ENCODE assay signal across 13 cellular contexts in genomic region chr3:109803274-109803673, GRCh38.
DNase-seq lines count a peak whose midpoint lies in the region; ATAC-seq and TF ChIP-seq lines count a peak whose summit lies in the region.
"Had no signal": no experiment of that assay in that cellular context is flagged by ENCODE, and none has a peak within 500 bp of the region (broad histone marks: within the 10 kb centered on the region; RNA-seq: fewer than 3 reads in every experiment).

No MANE protein-coding gene starts in this region.

- no peak for TF ChIP-seq POLR2A in heart left ventricle (IDR thresholded peaks at IDR 0.05)

- DNase-seq in cardiac muscle cell (ENCODE audit: low read depth in 1 of 2, low spot score in 1 of 2): peak in 1 of 2 donors; percentile 8
- DNase-seq in heart left ventricle: no peak
- DNase-seq in PC-3: peak; percentile 55
- no peak for DNase-seq in fibroblast of pulmonary artery (ENCODE audit: low read depth)
- DNase-seq in type B pancreatic cell (ENCODE audit: extremely low spot score, unreplicated experiment): no peak
- DNase-seq in activated naive CD8-positive, alpha-beta T cell treated with anti-CD3 and anti-CD28 coated beads for 36 hours: no peak
- no peak for DNase-seq in NK-92 treated with Interleukin-12 subunit alpha and Interleukin-12 subunit beta, amount 100 ng/mL, for 24 hours (lab: John Stamatoyannopoulos, UW)
- DNase-seq: activated CD4-positive, alpha-beta T cell treated with anti-CD3 and anti-CD28 coated beads for 4 hours; NCI-H2081 treated with DMSO at 0.1 percent for 48 hours; Right ventricle myocardium superior had no signal

- no TSS peak for BruUV-seq in PC-3 (replicated peaks; lab: Mats Ljungman, UMichigan)

- CTCF ChIA-PET in PC-3 (lab: Charles Lee): interaction anchor here (0.5 kb wide), 1 partner anchor 1302 kb away, joined by 5 read pairs; no protein-coding TSS in a partner anchor

- H3F3A ChIP-seq in PC-3 (ENCODE audit: low read length, unreplicated experiment): peaks cover 6% of the 10 kb centered on the region

- H3K9me2 ChIP-seq in PC-3 (replicated peaks; ENCODE audit: low read length): no peaks in the 10 kb centered on the region

- H3K27ac ChIP-seq in cardiac muscle cell: no peak overlapping the region
- H3K27ac ChIP-seq in heart left ventricle: no peak overlapping the region
- H3K27ac ChIP-seq in PC-3 (ENCODE audit: low read length): no peak overlapping the region
- H3K27ac ChIP-seq: suprapubic skin had no signal

- H3K27me3 ChIP-seq in cardiac muscle cell: no peaks in the 10 kb centered on the region
- H3K27me3 ChIP-seq in heart left ventricle: no peaks in the 10 kb centered on the region
- H3K27me3 ChIP-seq in PC-3 (ENCODE audit: low read length): no peaks in the 10 kb centered on the region
- H3K27me3 ChIP-seq: suprapubic skin had no signal

- no peak overlapping the region for H3K4me3 Mint-ChIP-seq in type B pancreatic cell
- no peak overlapping the region for H3K4me3 Mint-ChIP-seq in activated naive CD8-positive, alpha-beta T cell treated with anti-CD3 and anti-CD28 coated beads for 36 hours

- H3K9ac ChIP-seq in PC-3 (ENCODE audit: low read length): no peak overlapping the region

- ATAC-seq in heart left ventricle: no peak
- ATAC-seq in PC-3: peak; percentile 39
- no peak for ATAC-seq in HG03565 (IDR thresholded peaks at IDR 0.05; ENCODE audit: unreplicated experiment)
- ATAC-seq: activated naive CD4-positive, alpha-beta T cell treated with anti-CD3 and anti-CD28 coated beads, Interleukin-2, amount 50 U/mL, for 72 hours had no signal

- no peaks in the 10 kb centered on the region for H4K20me1 ChIP-seq in PC-3 (ENCODE audit: low read length)

- 82 to 86% (median 84%) methylated on average over 6 of the region's 6 CpGs for WGBS in heart left ventricle, 4 donors

- H3K4me2 ChIP-seq in PC-3 (ENCODE audit: low read length): no peak overlapping the region

- intact Hi-C loops in heart left ventricle (cut with DNase I) (no loop called here), PC-3 (cut with micrococcal nuclease) (loop anchor here (10.0 kb wide), 2 partner anchors 512 to 1272 kb away; partner anchors contain the start of gene NECTIN3)

- no peaks in the 10 kb centered on the region for H3K27me3 Mint-ChIP-seq in type B pancreatic cell
- no peaks in the 10 kb centered on the region for H3K27me3 Mint-ChIP-seq in activated naive CD8-positive, alpha-beta T cell treated with anti-CD3 and anti-CD28 coated beads for 36 hours

- H3K36me3 ChIP-seq in cardiac muscle cell (no peaks in the 10 kb centered on the region), heart left ventricle (no peaks in the 10 kb centered on the region), PC-3 (ENCODE audit: low read depth, low read length) (no peaks in the 10 kb centered on the region)
- H3K36me3 ChIP-seq: suprapubic skin had no signal

- no peak overlapping the region for H2AFZ ChIP-seq in PC-3 (ENCODE audit: low read length)

- H3K4me3 ChIP-seq in cardiac muscle cell (no peak overlapping the region), heart left ventricle (no peak overlapping the region), PC-3 (ENCODE audit: low read length) (no peak overlapping the region), fibroblast of pulmonary artery (replicated peaks; ENCODE audit: low read depth, low read length) (no peak overlapping the region)
- H3K4me3 ChIP-seq: suprapubic skin had no signal

- H3K4me1 ChIP-seq in cardiac muscle cell (ENCODE audit: low read depth): no peaks in the 10 kb centered on the region
- H3K4me1 ChIP-seq in heart left ventricle: peaks cover 0 to 33% (median 0%) of the 10 kb centered on the region in 12 donors
- H3K4me1 ChIP-seq in PC-3 (ENCODE audit: insufficient read depth, low read length): peaks cover 13% of the 10 kb centered on the region
- H3K4me1 ChIP-seq: suprapubic skin had no signal

- H3K9me3 ChIP-seq in cardiac muscle cell (ENCODE audit: low read depth): no peaks in the 10 kb centered on the region
- H3K9me3 ChIP-seq in heart left ventricle: peaks cover 0 to 13% (median 0%) of the 10 kb centered on the region in 12 donors
- no peaks in the 10 kb centered on the region for H3K9me3 ChIP-seq in PC-3 (ENCODE audit: low read length)

- H3K27ac Mint-ChIP-seq in type B pancreatic cell: no peak overlapping the region
- H3K27ac Mint-ChIP-seq in activated naive CD8-positive, alpha-beta T cell treated with anti-CD3 and anti-CD28 coated beads for 36 hours: no peak overlapping the region
- H3K27ac Mint-ChIP-seq: activated naive CD4-positive, alpha-beta T cell treated with anti-CD3 and anti-CD28 coated beads, Interleukin-2, amount 50 U/mL, for 72 hours had no signal

- TF ChIP-seq CTCF in cardiac muscle cell (IDR thresholded peaks at IDR 0.05; ENCODE audit: low read depth, low read length): peak; percentile 37
- TF ChIP-seq CTCF in heart left ventricle (IDR thresholded peaks at IDR 0.05): peak in 4 of 12 donors; percentile 6 to 33 (median 20)
- TF ChIP-seq CTCF in PC-3 (conservative IDR thresholded peaks at IDR 0.05; ENCODE audit: low read depth, low read length): peak; percentile 56
- peak; percentile 53 for TF ChIP-seq CTCF in fibroblast of pulmonary artery (IDR thresholded peaks at IDR 0.05; ENCODE audit: low read length, missing control alignments)
- TF ChIP-seq CTCF in type B pancreatic cell (conservative IDR thresholded peaks at IDR 0.05): peak; percentile 61

- POLR2A ChIA-PET in PC-3 (lab: Charles Lee; ENCODE audit: unreplicated experiment): no interaction called here

- no peaks in the 10 kb centered on the region for H3K4me1 Mint-ChIP-seq in type B pancreatic cell (ENCODE audit: unreplicated experiment)
- H3K4me1 Mint-ChIP-seq in activated naive CD8-positive, alpha-beta T cell treated with anti-CD3 and anti-CD28 coated beads for 36 hours: peaks cover 35% of the 10 kb centered on the region

- no peaks in the 10 kb centered on the region for H3K36me3 Mint-ChIP-seq in type B pancreatic cell
- H3K36me3 Mint-ChIP-seq in activated naive CD8-positive, alpha-beta T cell treated with anti-CD3 and anti-CD28 coated beads for 36 hours: peaks cover 16% of the 10 kb centered on the region

- H3K79me2 ChIP-seq in PC-3 (ENCODE audit: low read length): no peaks in the 10 kb centered on the region

- no peaks in the 10 kb centered on the region for H3K9me3 Mint-ChIP-seq in type B pancreatic cell
- peaks cover 19% of the 10 kb centered on the region for H3K9me3 Mint-ChIP-seq in activated naive CD8-positive, alpha-beta T cell treated with anti-CD3 and anti-CD28 coated beads for 36 hours
